9 cellular contexts compared by ENCODE assay signal in the genomic region with DNA sequence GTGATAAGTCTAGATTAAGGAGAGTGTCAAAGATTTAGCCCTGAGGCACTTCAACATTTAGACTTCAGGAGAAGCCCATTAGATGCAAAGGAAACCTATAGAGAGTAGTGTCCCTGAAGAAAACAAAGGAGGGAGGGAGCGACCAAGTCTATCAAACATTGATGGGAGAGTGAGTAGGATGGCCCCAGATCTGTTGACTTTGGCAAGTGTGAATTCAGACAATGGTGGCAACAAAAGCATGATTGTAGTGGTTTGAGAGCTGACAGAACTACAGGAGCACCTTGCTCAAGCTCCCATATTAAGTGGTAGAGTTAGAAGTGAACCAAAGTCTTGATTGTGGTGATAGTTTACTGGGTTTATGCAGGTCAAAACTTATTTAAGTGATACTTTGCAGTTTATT. TPM values are rescaled to one million over a fixed set of nuclear protein-coding genes. Genes with fewer than 3 reads are reported as not detected.
DNase-seq lines count a peak whose midpoint lies in the region; ATAC-seq and TF ChIP-seq lines count a peak whose summit lies in the region.
"Had no signal": no experiment of that assay in that cellular context is flagged by ENCODE, and none has a peak within 500 bp of the region (broad histone marks: within the 10 kb centered on the region; RNA-seq: fewer than 3 reads in every experiment).

No MANE protein-coding gene starts in this region.

- H3K9ac ChIP-seq in HUES6 (ENCODE audit: low read length) (no peak overlapping the region), mammary epithelial cell (ENCODE audit: insufficient read depth, low read length) (peak overlapping the region; percentile 76)

- H3K4me3 Mint-ChIP-seq in naive B cell, result peak overlapping the region; percentile 90 to 100 (median 100)

- intact Hi-C loops in mammary epithelial cell (cut with micrococcal nuclease), result no loop called here

- no peaks in the 10 kb centered on the region for H3K9me3 Mint-ChIP-seq in naive B cell

- no peak for TF ChIP-seq CTCF in AG04449 (IDR thresholded peaks at IDR 0.05; ENCODE audit: insufficient read depth, low read length, missing control alignments)
- TF ChIP-seq CTCF in mammary epithelial cell (conservative IDR thresholded peaks at IDR 0.05 in 1 of 2, IDR thresholded peaks at IDR 0.05 in 1 of 2; ENCODE audit: extremely low read depth in 1 of 2, insufficient read depth in 1 of 2, low read depth in 1 of 2, low read length in 2 of 2), result no peak

- 62% methylated on average over 1 of the region's 1 CpG for WGBS in mammary epithelial cell (ENCODE audit: low coverage, missing lambda C conversion rate)

- H3K4me1 ChIP-seq in HUES6 (ENCODE audit: control insufficient read depth, insufficient read depth, low read length), result peaks cover 15% of the 10 kb centered on the region
- peaks cover 17% of the 10 kb centered on the region for H3K4me1 ChIP-seq in mammary epithelial cell (ENCODE audit: insufficient read depth, low read length)

- peak overlapping the region; percentile 98 for H3K4me2 ChIP-seq in mammary epithelial cell (ENCODE audit: insufficient read depth, low read depth, low read length)

- no peaks in the 10 kb centered on the region; the same call in 1 of the 2 replicates for H3K27me3 ChIP-seq in HUES6 (ENCODE audit: control insufficient read depth, insufficient read depth, low read length)
- H3K27me3 ChIP-seq in mammary epithelial cell (ENCODE audit: insufficient read depth, low read length), result no peaks in the 10 kb centered on the region

- BruUV-seq in mammary epithelial cell (replicated peaks; lab: Mats Ljungman, UMichigan), result no TSS peak

- H3K27ac ChIP-seq in HUES6 (ENCODE audit: low read depth, low read length), result no peak overlapping the region
- no peak overlapping the region for H3K27ac ChIP-seq in mammary epithelial cell (ENCODE audit: insufficient read depth, low read depth, low read length)

- dilution Hi-C loops in mammary epithelial cell (cut with HindIII; ENCODE audit: low sequenced_read_pairs), result no loop called here

- peaks cover 47 to 59% (median 53%) of the 10 kb centered on the region in 3 donors for H3K4me1 Mint-ChIP-seq in naive B cell

- DNase-seq in AG04449 (ENCODE audit: low read depth, low spot score), result no peak
- no peak for DNase-seq in mammary epithelial cell
- DNase-seq in naive B cell, result no peak
- no peak for DNase-seq in iPS-NIHi11 (ENCODE audit: low spot score)
- DNase-seq in NCI-H1694 treated with DMSO at 0.1 percent for 48 hours (lab: John Stamatoyannopoulos, UW), result no peak
- no peak for DNase-seq in ureter (ENCODE audit: low spot score)
- DNase-seq: NCI-H1048 had no signal

- H3K4me3 ChIP-seq in AG04449 (ENCODE audit: low read depth, low read length), result peak overlapping the region; percentile 98
- peak overlapping the region; percentile 96 for H3K4me3 ChIP-seq in HUES6 (ENCODE audit: low read depth, low read length)
- H3K4me3 ChIP-seq in mammary epithelial cell (replicated peaks in 1 of 3; ENCODE audit: insufficient read depth in 1 of 3, low read depth in 2 of 3, low read length in 3 of 3), result peak overlapping the region; percentile 70 to 81 (median 73)

- H2AFZ ChIP-seq in mammary epithelial cell (ENCODE audit: low read depth, low read length), result peak overlapping the region; percentile 97

- H3K36me3 ChIP-seq in HUES6 (ENCODE audit: control insufficient read depth, insufficient read depth, low read length) (peaks cover 19% of the 10 kb centered on the region; the same call in 1 of the 2 replicates), mammary epithelial cell (ENCODE audit: insufficient read depth, low read length) (peaks cover 3% of the 10 kb centered on the region)

- no peaks in the 10 kb centered on the region for H3K27me3 Mint-ChIP-seq in naive B cell

- in situ Hi-C loops in mammary epithelial cell (cut with MboI; ENCODE audit: low sequenced_read_pairs in 2 of 2), result no loop called here

- H3K27ac Mint-ChIP-seq in naive B cell, result peak overlapping the region; percentile 73 to 99 (median 99)

- CTCF ChIA-PET in AG04449 (lab: Yijun Ruan, JAX) (interaction anchor here (1.0 to 2.6 kb wide), 9 partner anchors 9 to 88 kb away, joined by 3 to 18 read pairs (median 6); no protein-coding TSS in a partner anchor), mammary epithelial cell (lab: Charles Lee; ENCODE audit: low non-redundant PET) (interaction anchor here (0.6 kb wide), 1 partner anchor 29 kb away, joined by 6 read pairs; no protein-coding TSS in a partner anchor)

- POLR2A ChIA-PET in AG04449 (lab: Yijun Ruan, JAX), result interaction anchor here (0.7 to 1.1 kb wide), 2 partner anchors 21 to 166 kb away, joined by 3 read pairs; no protein-coding TSS in a partner anchor

- no peak for ATAC-seq in naive B cell (ENCODE audit: low read depth in 2 of 2)
- no peak for ATAC-seq in HG03108 (IDR thresholded peaks at IDR 0.05; ENCODE audit: unreplicated experiment)

- H4K20me1 ChIP-seq in mammary epithelial cell (ENCODE audit: insufficient read depth, low read length), result no peaks in the 10 kb centered on the region

- H3K9me3 ChIP-seq in HUES6 (ENCODE audit: control insufficient read depth, insufficient read depth, low read depth, low read length) (no peaks in the 10 kb centered on the region), mammary epithelial cell (replicated peaks; ENCODE audit: insufficient read depth, low read length) (no peaks in the 10 kb centered on the region)

- peaks cover 39% of the 10 kb centered on the region for H3K79me2 ChIP-seq in mammary epithelial cell (ENCODE audit: insufficient read depth, low read length)

- no peaks in the 10 kb centered on the region for H3K36me3 Mint-ChIP-seq in naive B cell

RNA-seq across cellular contexts. Expression of gene ABCF1, which starts 1.0 kb away (rescaled TPM):
- total RNA-seq in mammary epithelial cell, result 10 to 100 TPM; 31.8 to 59.8 TPM
- polyA plus RNA-seq in mammary epithelial cell, result 45.1 TPM
- 91.1 TPM for polyA minus RNA-seq in mammary epithelial cell
- 10 to 100 TPM; 11.5 to 31.0 (median 19.3) TPM for polyA plus RNA-seq in naive B cell (ENCODE audit: low read depth in 6 of 6)
- 63.9 TPM for total RNA-seq in ureter

RNA-seq across cellular contexts. Expression of gene PRR3, which starts 13.2 kb away (rescaled TPM):
- total RNA-seq in mammary epithelial cell (10 to 100 TPM in 1 of 2 donors, 1 to 10 TPM in 1; 3.0 to 13.5 TPM), ureter (17.3 TPM)
- polyA plus RNA-seq in mammary epithelial cell (6.1 TPM), naive B cell (ENCODE audit: low read depth in 6 of 6) (10 to 100 TPM in 4 of 6 donors, 1 to 10 TPM in 2; 8.1 to 14.2 (median 11.2) TPM)
- 6.5 TPM for polyA minus RNA-seq in mammary epithelial cell

RNA-seq across cellular contexts. Expression of gene GNL1, which starts 14.0 kb away (rescaled TPM):
- total RNA-seq in mammary epithelial cell, result 10 to 100 TPM; 40.8 to 84.4 TPM
- polyA plus RNA-seq in mammary epithelial cell, result 32.0 TPM
- 61.9 TPM for polyA minus RNA-seq in mammary epithelial cell
- polyA plus RNA-seq in naive B cell (ENCODE audit: low read depth in 6 of 6), result 10 to 100 TPM; 23.8 to 47.4 (median 36.8) TPM
- 72.6 TPM for total RNA-seq in ureter

RNA-seq across cellular contexts. Expression of gene PPP1R10, which starts 46.8 kb away (rescaled TPM):
- total RNA-seq in mammary epithelial cell (100 to 1,000 TPM in 1 of 2 donors, 10 to 100 TPM in 1; 60.7 to 124 TPM), ureter (93.7 TPM)
- polyA plus RNA-seq in mammary epithelial cell (36.1 TPM), naive B cell (ENCODE audit: low read depth in 6 of 6) (10 to 100 TPM in 5 of 6 donors, 1 to 10 TPM in 1; 7.8 to 27.9 (median 25.9) TPM)
- polyA minus RNA-seq in mammary epithelial cell, result 88.2 TPM

RNA-seq across cellular contexts. Expression of gene MRPS18B, which starts 47.4 kb away (rescaled TPM):
- total RNA-seq in mammary epithelial cell (10 to 100 TPM; 57.5 to 68.8 TPM), ureter (56.0 TPM)
- polyA plus RNA-seq in mammary epithelial cell (87.0 TPM), naive B cell (ENCODE audit: low read depth in 6 of 6) (100 to 1,000 TPM; 101 to 221 (median 142) TPM)
- 85.1 TPM for polyA minus RNA-seq in mammary epithelial cell
